In the genomic region with DNA sequence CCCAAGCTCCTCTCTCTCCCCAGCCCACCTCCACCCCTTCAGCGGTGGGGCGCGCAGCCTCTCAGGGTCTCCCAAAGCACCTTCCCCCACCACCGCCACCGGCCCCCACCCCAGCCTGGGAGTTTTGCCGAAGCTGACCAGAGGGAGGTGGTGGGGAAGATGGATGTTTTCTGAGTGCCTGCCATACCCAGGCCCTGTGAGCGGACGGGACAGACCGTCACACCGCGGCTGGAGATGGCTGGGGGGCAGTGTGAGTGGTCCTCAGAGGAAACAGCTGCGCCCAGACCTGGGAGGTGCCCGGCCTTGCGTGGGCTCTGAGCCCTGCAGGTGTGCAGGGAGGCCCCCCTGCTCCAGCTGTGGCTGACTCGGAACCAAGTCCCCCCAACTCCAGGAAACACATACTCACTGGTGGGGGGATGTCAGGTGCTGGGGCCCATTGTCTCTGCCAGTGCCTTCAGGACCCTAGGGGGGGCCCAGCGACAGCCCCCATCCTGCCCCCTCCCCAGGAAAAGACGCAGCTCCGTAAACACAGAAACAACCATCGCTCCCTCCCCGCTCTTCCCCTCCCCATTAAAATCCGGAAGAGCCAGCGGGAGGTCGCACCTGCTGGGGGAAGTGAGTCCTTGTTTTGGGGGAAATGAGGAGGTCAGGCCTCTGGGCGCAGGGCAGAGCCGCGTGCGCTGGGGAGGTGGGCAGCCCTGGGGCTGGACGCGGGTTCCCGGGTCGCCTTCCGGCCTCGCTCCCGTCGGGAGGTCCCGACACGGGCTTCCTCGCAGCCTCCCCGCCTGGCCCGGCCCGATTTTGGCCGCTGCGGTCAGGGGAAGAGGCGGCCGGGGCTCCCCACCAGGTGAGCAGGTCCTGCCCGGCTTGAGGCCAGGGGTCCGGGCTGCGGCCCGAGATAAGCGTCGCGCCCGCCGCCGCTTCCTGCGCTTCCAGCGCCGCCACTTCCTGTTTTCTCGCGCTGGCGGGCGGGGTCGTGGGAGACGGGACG, we compare ENCODE assay signal across 1 cellular context.
A peak's percentile ranks its signal among the peaks of the same experiment; 100 is the strongest.
TF ChIP-seq lines count a peak whose summit lies in the region.

No MANE protein-coding gene starts in this region.

TF ChIP-seq in K562, 482 proteins besides CTCF, POLR2A, EP300 and RAD21 (continued from another document and continues in another):
- TF ChIP-seq PCBP1 (IDR thresholded peaks at IDR 0.05; ENCODE audit: low read depth, low read length, poor library complexity, severe bottlenecking) (no peak), IRF2 (CRISPR knock-in tag; IDR thresholded peaks at IDR 0.05) (no peak), ZNF431 (CRISPR knock-in tag; IDR thresholded peaks at IDR 0.05) (no peak), POLR3A (IDR thresholded peaks at IDR 0.05; ENCODE audit: borderline replicate concordance, extremely low read depth, insufficient read depth, insufficient read length) (no peak), NR4A1 (CRISPR knock-in tag; IDR thresholded peaks at IDR 0.05) (no peak), NR4A1 (tag; IDR thresholded peaks at IDR 0.05) (no peak), TARDBP (IDR thresholded peaks at IDR 0.05) (peak; percentile 88), RBBP5 (IDR thresholded peaks at IDR 0.05; ENCODE audit: borderline replicate concordance, insufficient read depth, low read length, poor library complexity, severe bottlenecking) (peak; percentile 53), PRPF4 (IDR thresholded peaks at IDR 0.05; ENCODE audit: insufficient read depth, low read depth, low read length, poor library complexity, severe bottlenecking) (no peak), MYC (IDR thresholded peaks at IDR 0.05; ENCODE audit: low read depth, low read length) (peak; percentile 37; the same call in 1 of the 2 replicates), MYC (CRISPR knock-in tag; IDR thresholded peaks at IDR 0.05; ENCODE audit: borderline replicate concordance, low read depth) (no peak), SRSF9 (IDR thresholded peaks at IDR 0.05; ENCODE audit: borderline replicate concordance, low read depth, low read length) (no peak), CBFB (CRISPR knock-in tag; IDR thresholded peaks at IDR 0.05) (no peak), SP1 (CRISPR knock-in tag; IDR thresholded peaks at IDR 0.05) (peak; percentile 35; the same call in 1 of the 2 replicates), ZNF12 (CRISPR knock-in tag; IDR thresholded peaks at IDR 0.05) (no peak), CEBPB (tag; IDR thresholded peaks at IDR 0.05) (no peak)
- TF ChIP-seq, protein P1, sequence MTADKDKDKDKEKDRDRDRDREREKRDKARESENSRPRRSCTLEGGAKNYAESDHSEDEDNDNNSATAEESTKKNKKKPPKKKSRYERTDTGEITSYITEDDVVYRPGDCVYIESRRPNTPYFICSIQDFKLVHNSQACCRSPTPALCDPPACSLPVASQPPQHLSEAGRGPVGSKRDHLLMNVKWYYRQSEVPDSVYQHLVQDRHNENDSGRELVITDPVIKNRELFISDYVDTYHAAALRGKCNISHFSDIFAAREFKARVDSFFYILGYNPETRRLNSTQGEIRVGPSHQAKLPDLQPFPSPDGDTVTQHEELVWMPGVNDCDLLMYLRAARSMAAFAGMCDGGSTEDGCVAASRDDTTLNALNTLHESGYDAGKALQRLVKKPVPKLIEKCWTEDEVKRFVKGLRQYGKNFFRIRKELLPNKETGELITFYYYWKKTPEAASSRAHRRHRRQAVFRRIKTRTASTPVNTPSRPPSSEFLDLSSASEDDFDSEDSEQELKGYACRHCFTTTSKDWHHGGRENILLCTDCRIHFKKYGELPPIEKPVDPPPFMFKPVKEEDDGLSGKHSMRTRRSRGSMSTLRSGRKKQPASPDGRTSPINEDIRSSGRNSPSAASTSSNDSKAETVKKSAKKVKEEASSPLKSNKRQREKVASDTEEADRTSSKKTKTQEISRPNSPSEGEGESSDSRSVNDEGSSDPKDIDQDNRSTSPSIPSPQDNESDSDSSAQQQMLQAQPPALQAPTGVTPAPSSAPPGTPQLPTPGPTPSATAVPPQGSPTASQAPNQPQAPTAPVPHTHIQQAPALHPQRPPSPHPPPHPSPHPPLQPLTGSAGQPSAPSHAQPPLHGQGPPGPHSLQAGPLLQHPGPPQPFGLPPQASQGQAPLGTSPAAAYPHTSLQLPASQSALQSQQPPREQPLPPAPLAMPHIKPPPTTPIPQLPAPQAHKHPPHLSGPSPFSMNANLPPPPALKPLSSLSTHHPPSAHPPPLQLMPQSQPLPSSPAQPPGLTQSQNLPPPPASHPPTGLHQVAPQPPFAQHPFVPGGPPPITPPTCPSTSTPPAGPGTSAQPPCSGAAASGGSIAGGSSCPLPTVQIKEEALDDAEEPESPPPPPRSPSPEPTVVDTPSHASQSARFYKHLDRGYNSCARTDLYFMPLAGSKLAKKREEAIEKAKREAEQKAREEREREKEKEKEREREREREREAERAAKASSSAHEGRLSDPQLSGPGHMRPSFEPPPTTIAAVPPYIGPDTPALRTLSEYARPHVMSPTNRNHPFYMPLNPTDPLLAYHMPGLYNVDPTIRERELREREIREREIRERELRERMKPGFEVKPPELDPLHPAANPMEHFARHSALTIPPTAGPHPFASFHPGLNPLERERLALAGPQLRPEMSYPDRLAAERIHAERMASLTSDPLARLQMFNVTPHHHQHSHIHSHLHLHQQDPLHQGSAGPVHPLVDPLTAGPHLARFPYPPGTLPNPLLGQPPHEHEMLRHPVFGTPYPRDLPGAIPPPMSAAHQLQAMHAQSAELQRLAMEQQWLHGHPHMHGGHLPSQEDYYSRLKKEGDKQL (CRISPR knock-in tag; IDR thresholded peaks at IDR 0.05; ENCODE audit: borderline replicate concordance) = no peak
- TF ChIP-seq, protein P2, sequence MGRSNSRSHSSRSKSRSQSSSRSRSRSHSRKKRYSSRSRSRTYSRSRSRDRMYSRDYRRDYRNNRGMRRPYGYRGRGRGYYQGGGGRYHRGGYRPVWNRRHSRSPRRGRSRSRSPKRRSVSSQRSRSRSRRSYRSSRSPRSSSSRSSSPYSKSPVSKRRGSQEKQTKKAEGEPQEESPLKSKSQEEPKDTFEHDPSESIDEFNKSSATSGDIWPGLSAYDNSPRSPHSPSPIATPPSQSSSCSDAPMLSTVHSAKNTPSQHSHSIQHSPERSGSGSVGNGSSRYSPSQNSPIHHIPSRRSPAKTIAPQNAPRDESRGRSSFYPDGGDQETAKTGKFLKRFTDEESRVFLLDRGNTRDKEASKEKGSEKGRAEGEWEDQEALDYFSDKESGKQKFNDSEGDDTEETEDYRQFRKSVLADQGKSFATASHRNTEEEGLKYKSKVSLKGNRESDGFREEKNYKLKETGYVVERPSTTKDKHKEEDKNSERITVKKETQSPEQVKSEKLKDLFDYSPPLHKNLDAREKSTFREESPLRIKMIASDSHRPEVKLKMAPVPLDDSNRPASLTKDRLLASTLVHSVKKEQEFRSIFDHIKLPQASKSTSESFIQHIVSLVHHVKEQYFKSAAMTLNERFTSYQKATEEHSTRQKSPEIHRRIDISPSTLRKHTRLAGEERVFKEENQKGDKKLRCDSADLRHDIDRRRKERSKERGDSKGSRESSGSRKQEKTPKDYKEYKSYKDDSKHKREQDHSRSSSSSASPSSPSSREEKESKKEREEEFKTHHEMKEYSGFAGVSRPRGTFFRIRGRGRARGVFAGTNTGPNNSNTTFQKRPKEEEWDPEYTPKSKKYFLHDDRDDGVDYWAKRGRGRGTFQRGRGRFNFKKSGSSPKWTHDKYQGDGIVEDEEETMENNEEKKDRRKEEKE (IDR thresholded peaks at IDR 0.05; ENCODE audit: borderline replicate concordance in 1 of 2, control insufficient read depth in 1 of 2, low read depth in 2 of 2, low read length in 1 of 2) = no peak
- TF ChIP-seq, protein P3, sequence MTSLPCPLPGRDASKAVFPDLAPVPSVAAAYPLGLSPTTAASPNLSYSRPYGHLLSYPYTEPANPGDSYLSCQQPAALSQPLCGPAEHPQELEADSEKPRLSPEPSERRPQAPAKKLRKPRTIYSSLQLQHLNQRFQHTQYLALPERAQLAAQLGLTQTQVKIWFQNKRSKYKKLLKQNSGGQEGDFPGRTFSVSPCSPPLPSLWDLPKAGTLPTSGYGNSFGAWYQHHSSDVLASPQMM (CRISPR knock-in tag; IDR thresholded peaks at IDR 0.05) = no peak
- TF ChIP-seq, protein P4, sequence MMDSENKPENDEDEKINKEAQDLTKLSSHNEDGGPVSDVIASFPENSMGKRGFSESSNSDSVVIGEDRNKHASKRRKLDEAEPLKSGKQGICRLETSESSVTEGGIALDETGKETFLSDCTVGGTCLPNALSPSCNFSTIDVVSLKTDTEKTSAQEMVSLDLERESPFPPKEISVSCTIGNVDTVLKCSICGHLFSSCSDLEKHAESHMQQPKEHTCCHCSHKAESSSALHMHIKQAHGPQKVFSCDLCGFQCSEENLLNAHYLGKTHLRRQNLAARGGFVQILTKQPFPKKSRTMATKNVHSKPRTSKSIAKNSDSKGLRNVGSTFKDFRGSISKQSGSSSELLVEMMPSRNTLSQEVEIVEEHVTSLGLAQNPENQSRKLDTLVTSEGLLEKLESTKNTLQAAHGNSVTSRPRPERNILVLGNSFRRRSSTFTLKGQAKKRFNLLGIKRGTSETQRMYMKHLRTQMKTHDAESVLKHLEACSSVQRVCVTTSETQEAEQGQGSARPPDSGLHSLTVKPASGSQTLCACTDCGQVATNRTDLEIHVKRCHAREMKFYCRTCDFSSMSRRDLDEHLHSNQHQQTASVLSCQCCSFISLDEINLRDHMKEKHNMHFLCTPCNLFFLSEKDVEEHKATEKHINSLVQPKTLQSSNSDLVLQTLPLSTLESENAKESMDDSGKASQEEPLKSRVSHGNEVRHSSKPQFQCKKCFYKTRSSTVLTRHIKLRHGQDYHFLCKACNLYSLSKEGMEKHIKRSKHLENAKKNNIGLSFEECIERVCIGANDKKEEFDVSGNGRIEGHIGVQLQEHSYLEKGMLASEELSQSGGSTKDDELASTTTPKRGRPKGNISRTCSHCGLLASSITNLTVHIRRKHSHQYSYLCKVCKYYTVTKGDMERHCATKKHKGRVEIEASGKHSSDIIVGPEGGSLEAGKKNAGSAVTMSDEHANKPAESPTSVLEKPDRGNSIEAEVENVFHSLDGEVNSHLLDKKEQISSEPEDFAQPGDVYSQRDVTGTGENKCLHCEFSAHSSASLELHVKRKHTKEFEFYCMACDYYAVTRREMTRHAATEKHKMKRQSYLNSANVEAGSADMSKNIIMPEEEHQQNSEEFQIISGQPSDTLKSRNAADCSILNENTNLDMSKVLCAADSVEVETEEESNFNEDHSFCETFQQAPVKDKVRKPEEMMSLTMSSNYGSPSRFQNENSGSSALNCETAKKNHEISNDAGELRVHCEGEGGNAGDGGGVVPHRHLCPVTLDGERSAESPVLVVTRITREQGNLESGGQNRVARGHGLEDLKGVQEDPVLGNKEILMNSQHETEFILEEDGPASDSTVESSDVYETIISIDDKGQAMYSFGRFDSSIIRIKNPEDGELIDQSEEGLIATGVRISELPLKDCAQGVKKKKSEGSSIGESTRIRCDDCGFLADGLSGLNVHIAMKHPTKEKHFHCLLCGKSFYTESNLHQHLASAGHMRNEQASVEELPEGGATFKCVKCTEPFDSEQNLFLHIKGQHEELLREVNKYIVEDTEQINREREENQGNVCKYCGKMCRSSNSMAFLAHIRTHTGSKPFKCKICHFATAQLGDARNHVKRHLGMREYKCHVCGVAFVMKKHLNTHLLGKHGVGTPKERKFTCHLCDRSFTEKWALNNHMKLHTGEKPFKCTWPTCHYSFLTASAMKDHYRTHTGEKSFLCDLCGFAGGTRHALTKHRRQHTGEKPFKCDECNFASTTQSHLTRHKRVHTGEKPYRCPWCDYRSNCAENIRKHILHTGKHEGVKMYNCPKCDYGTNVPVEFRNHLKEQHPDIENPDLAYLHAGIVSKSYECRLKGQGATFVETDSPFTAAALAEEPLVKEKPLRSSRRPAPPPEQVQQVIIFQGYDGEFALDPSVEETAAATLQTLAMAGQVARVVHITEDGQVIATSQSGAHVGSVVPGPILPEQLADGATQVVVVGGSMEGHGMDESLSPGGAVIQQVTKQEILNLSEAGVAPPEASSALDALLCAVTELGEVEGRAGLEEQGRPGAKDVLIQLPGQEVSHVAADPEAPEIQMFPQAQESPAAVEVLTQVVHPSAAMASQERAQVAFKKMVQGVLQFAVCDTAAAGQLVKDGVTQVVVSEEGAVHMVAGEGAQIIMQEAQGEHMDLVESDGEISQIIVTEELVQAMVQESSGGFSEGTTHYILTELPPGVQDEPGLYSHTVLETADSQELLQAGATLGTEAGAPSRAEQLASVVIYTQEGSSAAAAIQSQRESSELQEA (IDR thresholded peaks at IDR 0.05; ENCODE audit: low read depth) = no peak
- TF ChIP-seq, protein P5, sequence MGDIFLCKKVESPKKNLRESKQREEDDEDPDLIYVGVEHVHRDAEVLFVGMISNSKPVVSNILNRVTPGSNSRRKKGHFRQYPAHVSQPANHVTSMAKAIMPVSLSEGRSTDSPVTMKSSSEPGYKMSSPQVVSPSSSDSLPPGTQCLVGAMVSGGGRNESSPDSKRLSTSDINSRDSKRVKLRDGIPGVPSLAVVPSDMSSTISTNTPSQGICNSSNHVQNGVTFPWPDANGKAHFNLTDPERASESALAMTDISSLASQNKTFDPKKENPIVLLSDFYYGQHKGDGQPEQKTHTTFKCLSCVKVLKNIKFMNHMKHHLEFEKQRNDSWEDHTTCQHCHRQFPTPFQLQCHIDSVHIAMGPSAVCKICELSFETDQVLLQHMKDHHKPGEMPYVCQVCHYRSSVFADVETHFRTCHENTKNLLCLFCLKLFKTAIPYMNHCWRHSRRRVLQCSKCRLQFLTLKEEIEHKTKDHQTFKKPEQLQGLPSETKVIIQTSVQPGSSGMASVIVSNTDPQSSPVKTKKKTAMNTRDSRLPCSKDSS (IDR thresholded peaks at IDR 0.05; ENCODE audit: low read depth, partially characterized antibody) = no peak
- TF ChIP-seq, protein P6, sequence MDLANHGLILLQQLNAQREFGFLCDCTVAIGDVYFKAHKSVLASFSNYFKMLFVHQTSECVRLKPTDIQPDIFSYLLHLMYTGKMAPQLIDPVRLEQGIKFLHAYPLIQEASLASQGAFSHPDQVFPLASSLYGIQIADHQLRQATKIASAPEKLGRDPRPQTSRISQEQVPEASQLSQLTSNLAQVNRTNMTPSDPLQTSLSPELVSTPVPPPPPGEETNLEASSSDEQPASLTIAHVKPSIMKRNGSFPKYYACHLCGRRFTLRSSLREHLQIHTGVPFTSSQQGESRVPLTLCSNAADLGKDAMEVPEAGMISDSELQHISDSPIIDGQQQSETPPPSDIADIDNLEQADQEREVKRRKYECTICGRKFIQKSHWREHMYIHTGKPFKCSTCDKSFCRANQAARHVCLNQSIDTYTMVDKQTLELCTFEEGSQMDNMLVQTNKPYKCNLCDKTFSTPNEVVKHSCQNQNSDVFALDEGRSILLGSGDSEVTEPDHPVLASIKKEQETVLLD (IDR thresholded peaks at IDR 0.05) = no peak
- TF ChIP-seq, protein P7, sequence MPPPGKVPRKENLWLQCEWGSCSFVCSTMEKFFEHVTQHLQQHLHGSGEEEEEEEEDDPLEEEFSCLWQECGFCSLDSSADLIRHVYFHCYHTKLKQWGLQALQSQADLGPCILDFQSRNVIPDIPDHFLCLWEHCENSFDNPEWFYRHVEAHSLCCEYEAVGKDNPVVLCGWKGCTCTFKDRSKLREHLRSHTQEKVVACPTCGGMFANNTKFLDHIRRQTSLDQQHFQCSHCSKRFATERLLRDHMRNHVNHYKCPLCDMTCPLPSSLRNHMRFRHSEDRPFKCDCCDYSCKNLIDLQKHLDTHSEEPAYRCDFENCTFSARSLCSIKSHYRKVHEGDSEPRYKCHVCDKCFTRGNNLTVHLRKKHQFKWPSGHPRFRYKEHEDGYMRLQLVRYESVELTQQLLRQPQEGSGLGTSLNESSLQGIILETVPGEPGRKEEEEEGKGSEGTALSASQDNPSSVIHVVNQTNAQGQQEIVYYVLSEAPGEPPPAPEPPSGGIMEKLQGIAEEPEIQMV (tag; conservative IDR thresholded peaks at IDR 0.05; ENCODE audit: low read depth) = no peak
- TF ChIP-seq, protein P8, sequence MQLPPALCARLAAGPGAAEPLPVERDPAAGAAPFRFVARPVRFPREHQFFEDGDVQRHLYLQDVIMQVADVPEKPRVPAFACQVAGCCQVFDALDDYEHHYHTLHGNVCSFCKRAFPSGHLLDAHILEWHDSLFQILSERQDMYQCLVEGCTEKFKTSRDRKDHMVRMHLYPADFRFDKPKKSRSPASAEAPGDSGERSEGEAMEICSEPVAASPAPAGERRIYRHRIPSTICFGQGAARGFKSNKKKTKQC (CRISPR knock-in tag; IDR thresholded peaks at IDR 0.05) = no peak
